1 cellular context compared by ENCODE assay signal in the genomic region with DNA sequence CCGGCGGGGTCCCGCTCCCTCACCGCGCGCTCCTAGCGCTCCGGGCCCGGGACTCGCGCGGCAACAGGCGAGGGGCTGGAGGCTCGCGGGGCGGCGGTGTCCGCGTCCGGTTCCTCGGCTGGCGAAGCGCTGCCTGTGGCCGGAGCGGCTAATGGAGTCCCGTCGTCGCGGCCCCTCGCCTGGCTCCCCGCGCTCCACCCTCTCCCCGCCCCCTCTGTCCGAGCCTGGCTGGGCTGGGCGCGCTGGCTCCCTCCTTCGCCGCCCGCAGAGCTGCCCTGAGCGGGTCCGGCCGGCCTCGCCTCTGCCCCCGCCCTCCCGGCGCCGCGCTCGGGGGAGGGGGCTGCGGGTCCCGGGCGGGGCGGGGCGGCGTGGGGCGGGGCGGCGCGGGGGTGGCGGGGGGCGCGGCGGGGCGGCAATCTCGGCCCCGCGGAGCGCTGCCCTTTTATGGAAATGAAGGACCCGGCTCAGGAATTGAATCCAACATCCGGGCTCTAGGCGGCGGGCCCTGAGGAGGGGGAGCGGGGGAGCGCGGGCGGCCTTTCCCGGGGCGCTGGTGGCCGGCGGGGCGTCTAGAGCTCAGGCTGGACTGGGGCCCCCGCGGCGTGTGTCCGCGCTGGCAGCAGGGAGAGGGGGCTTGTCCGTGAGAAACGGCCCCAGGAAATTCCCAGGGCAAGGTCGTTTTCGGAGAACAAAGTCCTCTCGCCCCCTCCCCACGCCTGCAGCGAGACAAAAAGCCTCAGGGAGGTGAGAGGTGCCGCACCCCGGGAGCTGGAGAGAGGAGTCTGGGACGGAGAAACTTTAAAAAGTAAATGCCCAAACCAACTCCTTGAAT.
A peak's percentile ranks its signal among the peaks of the same experiment; 100 is the strongest.
TF ChIP-seq lines count a peak whose summit lies in the region.

Gene FERMT2 (minus strand): TSS at position 153 of the 832 bp plus-strand sequence. CDS start 482 bp downstream, outside the sequence.

TF ChIP-seq in HepG2, 621 proteins besides CTCF, POLR2A, EP300 and RAD21 (continued from another document):
- TF ChIP-seq HNF1A (IDR thresholded peaks at IDR 0.05; ENCODE audit: low read depth) (no peak), HNF1A (CRISPR knock-in tag; IDR thresholded peaks at IDR 0.05; ENCODE audit: borderline replicate concordance) (0 out of 2 replicates have a peak, but pooled peaks have one; percentile 21), ZFY (CRISPR knock-in tag; IDR thresholded peaks at IDR 0.05) (peak; percentile 64), CEBPZ (IDR thresholded peaks at IDR 0.05; ENCODE audit: low read length) (no peak), ONECUT2 (CRISPR knock-in tag; IDR thresholded peaks at IDR 0.05) (no peak), MED13 (CRISPR knock-in tag; IDR thresholded peaks at IDR 0.05) (no peak), CHD4 (IDR thresholded peaks at IDR 0.05; ENCODE audit: borderline replicate concordance, low read length) (no peak), ARNTL (CRISPR knock-in tag; IDR thresholded peaks at IDR 0.05) (no peak), E2F2 (CRISPR knock-in tag; IDR thresholded peaks at IDR 0.05; ENCODE audit: borderline replicate concordance) (no peak), YY1 (IDR thresholded peaks at IDR 0.05; ENCODE audit: insufficient read depth, insufficient replicate concordance, low read depth, low read length) (peak; percentile 75), ZNF431 (CRISPR knock-in tag; IDR thresholded peaks at IDR 0.05; ENCODE audit: borderline replicate concordance, low read depth) (no peak), ZBTB7B (CRISPR knock-in tag; IDR thresholded peaks at IDR 0.05) (no peak; the same call in 1 of the 2 replicates), ZNF138 (CRISPR knock-in tag; IDR thresholded peaks at IDR 0.05; ENCODE audit: low read depth) (no peak), KMT2A (CRISPR knock-in tag; IDR thresholded peaks at IDR 0.05) (0 out of 2 replicates have a peak, but pooled peaks have one; percentile 38), SNAPC2 (CRISPR knock-in tag; IDR thresholded peaks at IDR 0.05) (no peak), STAG1 (CRISPR knock-in tag; IDR thresholded peaks at IDR 0.05) (no peak), ZNF7 (CRISPR knock-in tag; IDR thresholded peaks at IDR 0.05) (no peak), PCBP2 (optimal IDR thresholded peaks at IDR 0.05; ENCODE audit: low read depth, low read length, poor library complexity, severe bottlenecking) (no peak), ZNF839 (CRISPR knock-in tag; IDR thresholded peaks at IDR 0.05; ENCODE audit: borderline replicate concordance) (no peak), TEAD3 (CRISPR knock-in tag; optimal IDR thresholded peaks at IDR 0.05; ENCODE audit: borderline replicate concordance) (no peak), AFF4 (CRISPR knock-in tag; IDR thresholded peaks at IDR 0.05) (no peak), ZNF484 (CRISPR knock-in tag; IDR thresholded peaks at IDR 0.05; ENCODE audit: borderline replicate concordance, low read depth) (no peak)
